ENCODE assay signal across 29 cellular contexts in the genomic region with DNA sequence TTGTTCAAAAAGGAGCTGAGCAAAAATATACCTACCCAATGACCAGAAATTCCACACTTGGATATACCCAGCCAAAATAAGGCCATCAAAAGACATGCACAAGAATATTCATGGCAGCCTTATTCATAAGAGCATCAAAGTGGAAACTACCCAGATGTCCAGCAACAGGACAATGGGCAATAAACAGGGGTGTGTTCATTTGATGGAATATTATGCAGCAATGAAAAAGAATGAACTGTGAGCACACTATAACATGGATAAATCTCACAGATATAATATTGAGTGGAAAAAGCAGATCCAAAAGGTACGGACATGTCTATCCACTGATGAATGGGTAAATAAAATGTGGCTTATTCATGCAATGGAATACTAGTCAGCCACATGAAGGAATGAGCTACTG.
"Had no signal": no experiment of that assay in that cellular context is flagged by ENCODE, and none has a peak within 500 bp of the region (broad histone marks: within the 10 kb centered on the region; RNA-seq: fewer than 3 reads in every experiment).

No MANE protein-coding gene starts in this region.

- H3K4me3 Mint-ChIP-seq: stimulated activated effector memory CD8-positive, alpha-beta T cell treated with anti-CD3 and anti-CD28 coated beads, Interleukin-12 subunit alpha, Interleukin-12 subunit beta, amount 100 ng/mL, for 72 hours; stimulated activated memory B cell treated with anti-CD40 and anti-IgM and Interleukin-4, amounts not matched to agents 10 μg/mL and 1 μg/mL and 100 μg/mL, for 72 hours; stimulated activated naive B cell treated with anti-CD40 and anti-IgM and Interleukin-4, amounts not matched to agents 10 μg/mL and 1 μg/mL and 100 μg/mL, for 72 hours; stimulated activated naive CD8-positive, alpha-beta T cell treated with anti-CD3 and anti-CD28 coated beads, Interleukin-15, amount 100 ng/mL, for 72 hours; stimulated activated naive CD8-positive, alpha-beta T cell treated with anti-CD3 and anti-CD28 coated beads, Interleukin-15, Interleukin-2, amounts not matched to agents 100 ng/mL and 50 ng/mL, for 24 hours; type B pancreatic cell had no signal

- H3K27me3 ChIP-seq: testis, thyroid gland, upper lobe of left lung, uterus, vagina had no signal

- H3K4me1 Mint-ChIP-seq: stimulated activated effector memory CD8-positive, alpha-beta T cell treated with anti-CD3 and anti-CD28 coated beads, Interleukin-12 subunit alpha, Interleukin-12 subunit beta, amount 100 ng/mL, for 72 hours; stimulated activated memory B cell treated with anti-CD40 and anti-IgM and Interleukin-4, amounts not matched to agents 10 μg/mL and 1 μg/mL and 100 μg/mL, for 72 hours; stimulated activated naive B cell treated with anti-CD40 and anti-IgM and Interleukin-4, amounts not matched to agents 10 μg/mL and 1 μg/mL and 100 μg/mL, for 72 hours; stimulated activated naive CD8-positive, alpha-beta T cell treated with anti-CD3 and anti-CD28 coated beads, Interleukin-15, amount 100 ng/mL, for 72 hours had no signal

- ATAC-seq: stimulated activated effector memory CD8-positive, alpha-beta T cell treated with anti-CD3 and anti-CD28 coated beads, Interleukin-12 subunit alpha, Interleukin-12 subunit beta, amount 100 ng/mL, for 72 hours; stimulated activated memory B cell treated with anti-CD40 and anti-IgM and Interleukin-4, amounts not matched to agents 10 μg/mL and 1 μg/mL and 100 μg/mL, for 72 hours; stimulated activated naive B cell treated with anti-CD40 and anti-IgM and Interleukin-4, amounts not matched to agents 10 μg/mL and 1 μg/mL and 100 μg/mL, for 72 hours; stimulated activated naive CD8-positive, alpha-beta T cell treated with anti-CD3 and anti-CD28 coated beads, Interleukin-15, amount 100 ng/mL, for 72 hours; stimulated activated naive CD8-positive, alpha-beta T cell treated with anti-CD3 and anti-CD28 coated beads, Interleukin-15, Interleukin-2, amounts not matched to agents 100 U/mL and 50 U/mL, for 24 hours; upper lobe of right lung had no signal

- H3K9me3 Mint-ChIP-seq: stimulated activated effector memory CD8-positive, alpha-beta T cell treated with anti-CD3 and anti-CD28 coated beads, Interleukin-12 subunit alpha, Interleukin-12 subunit beta, amount 100 ng/mL, for 72 hours; stimulated activated naive CD8-positive, alpha-beta T cell treated with anti-CD3 and anti-CD28 coated beads, Interleukin-15, Interleukin-2, amounts not matched to agents 100 ng/mL and 50 ng/mL, for 24 hours; type B pancreatic cell had no signal

- H3K36me3 Mint-ChIP-seq: stimulated activated effector memory CD8-positive, alpha-beta T cell treated with anti-CD3 and anti-CD28 coated beads, Interleukin-12 subunit alpha, Interleukin-12 subunit beta, amount 100 ng/mL, for 72 hours; stimulated activated memory B cell treated with anti-CD40 and anti-IgM and Interleukin-4, amounts not matched to agents 10 μg/mL and 1 μg/mL and 100 μg/mL, for 72 hours; stimulated activated naive B cell treated with anti-CD40 and anti-IgM and Interleukin-4, amounts not matched to agents 10 μg/mL and 1 μg/mL and 100 μg/mL, for 72 hours; type B pancreatic cell had no signal

- H3K27ac ChIP-seq: stomach, suprapubic skin, testis, thoracic aorta, thyroid gland, tibial artery, tibial nerve, transverse colon, upper lobe of left lung, upper lobe of right lung, uterus, vagina had no signal

- DNase-seq: stimulated activated CD4-positive, alpha-beta T cell treated with anti-CD3 and anti-CD28 coated beads, Interleukin-2, amount 100 ng/mL, for 48 hours; stimulated activated CD4-positive, alpha-beta T cell treated with anti-CD3 and anti-CD28 coated beads, Interleukin-4, amount 100 ng/mL, for 1 hour; stimulated activated CD4-positive, alpha-beta T cell treated with anti-CD3 and anti-CD28 coated beads, Interleukin-4, amount 100 ng/mL, for 24 hours; stimulated activated CD4-positive, alpha-beta T cell treated with anti-CD3 and anti-CD28 coated beads, Interleukin-4, amount 100 ng/mL, for 4 hours; stimulated activated CD8-positive, alpha-beta memory T cell treated with anti-CD3 and anti-CD28 coated beads, Interleukin-4, amount 100 ng/mL, for 48 hours; stimulated activated naive B cell treated with anti-CD40 and anti-IgM and Interleukin-4, amounts not matched to agents 10 μg/mL and 1 μg/mL and 100 μg/mL, for 72 hours; stimulated activated naive CD4-positive, alpha-beta T cell; stimulated activated naive CD4-positive, alpha-beta T cell treated with Interleukin-2 at 50 U/mL for 16 hours; stimulated activated naive CD8-positive, alpha-beta T cell treated with anti-CD3 and anti-CD28 coated beads, Interleukin-15, amount 100 ng/mL, for 72 hours; stimulated activated naive CD8-positive, alpha-beta T cell treated with anti-CD3 and anti-CD28 coated beads, Interleukin-15, Interleukin-2, amounts not matched to agents 100 U/mL and 50 U/mL, for 24 hours; stomach; substantia nigra; testis; thyroid gland; tibial artery; transverse colon; trophoblast cell; upper lobe of left lung; upper lobe of right lung; uterus had no signal

- H3K4me1 ChIP-seq: stomach, suprapubic skin, testis, thyroid gland, tibial artery, tibial nerve, transverse colon, upper lobe of left lung, upper lobe of right lung, uterus, vagina had no signal

- H3K36me3 ChIP-seq: stomach, suprapubic skin, thoracic aorta, thyroid gland, tibial artery, tibial nerve, transverse colon, upper lobe of left lung, upper lobe of right lung, uterus, vagina had no signal

- H3K27ac Mint-ChIP-seq: stimulated activated effector memory CD8-positive, alpha-beta T cell treated with anti-CD3 and anti-CD28 coated beads, Interleukin-12 subunit alpha, Interleukin-12 subunit beta, amount 100 ng/mL, for 72 hours; stimulated activated memory B cell treated with anti-CD40 and anti-IgM and Interleukin-4, amounts not matched to agents 10 μg/mL and 1 μg/mL and 100 μg/mL, for 72 hours; stimulated activated naive B cell treated with anti-CD40 and anti-IgM and Interleukin-4, amounts not matched to agents 10 μg/mL and 1 μg/mL and 100 μg/mL, for 72 hours; stimulated activated naive CD8-positive, alpha-beta T cell treated with anti-CD3 and anti-CD28 coated beads, Interleukin-15, amount 100 ng/mL, for 72 hours; stimulated activated naive CD8-positive, alpha-beta T cell treated with anti-CD3 and anti-CD28 coated beads, Interleukin-15, Interleukin-2, amounts not matched to agents 100 ng/mL and 50 ng/mL, for 24 hours; type B pancreatic cell had no signal

- H3K9me3 ChIP-seq: stomach, testis, thoracic aorta, thyroid gland, tibial artery, tibial nerve, transverse colon, upper lobe of left lung, upper lobe of right lung, uterus, vagina had no signal

- FAIRE-seq: urothelium cell line had no signal

- H3K4me3 ChIP-seq: stomach, suprapubic skin, testis, thoracic aorta, thyroid gland, tibial artery, tibial nerve, transverse colon, upper lobe of left lung, upper lobe of right lung, uterus, vagina had no signal
